8 cellular contexts compared by ENCODE assay signal in the genomic region with DNA sequence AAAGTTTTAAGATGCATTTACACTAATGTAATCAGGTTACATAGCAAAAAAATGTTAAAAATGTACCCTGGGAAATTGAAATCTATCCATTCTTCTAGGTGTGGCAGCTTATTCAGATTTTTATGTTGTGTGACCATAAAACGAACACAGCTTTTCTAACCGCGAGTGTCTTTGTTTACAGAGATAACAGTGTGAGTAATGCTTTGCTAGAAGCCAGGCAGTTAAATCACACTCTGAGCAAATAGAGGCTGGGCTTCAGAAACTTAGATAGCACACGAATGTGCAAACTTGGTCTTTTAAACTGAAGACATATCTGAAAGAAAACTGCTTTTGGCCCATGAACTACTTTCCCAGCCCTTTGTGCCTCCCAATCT.
DNase-seq lines count a peak whose midpoint lies in the region; ATAC-seq, FAIRE-seq and TF ChIP-seq lines count a peak whose summit lies in the region.

No MANE protein-coding gene starts in this region.

- CTCF ChIA-PET in HepG2 (lab: Yijun Ruan, JAX; ENCODE audit: low intra/inter-chr PET ratio, low total read pairs) = no interaction called here

- H3K4me1 ChIP-seq in HepG2 (ENCODE audit: insufficient read depth, low read length) (peaks cover 98% of the 10 kb centered on the region), upper lobe of left lung (peaks cover 85 to 97% (median 88%) of the 10 kb centered on the region in 4 donors)

- H3K9me3 ChIP-seq in HepG2 (ENCODE audit: low read length) (no peaks in the 10 kb centered on the region), upper lobe of left lung (no peaks in the 10 kb centered on the region)

- H2AFZ ChIP-seq in HepG2 (ENCODE audit: low read length) = no peak overlapping the region

- peak overlapping the region; percentile 67 for H3K9ac ChIP-seq in HepG2 (ENCODE audit: insufficient read depth, low read depth, low read length)

- in situ Hi-C loops in astrocyte of the spinal cord (cut with HindIII; ENCODE audit: low sequenced_read_pairs) (no loop called here), HepG2 (cut with HindIII; ENCODE audit: extremely low pct_ligation_motif_present, low pct_unique_long_range_greater_than_20kb) (no loop called here)

- TF ChIP-seq RAD21 in HepG2 (CRISPR knock-in tag; IDR thresholded peaks at IDR 0.05) = no peak

- H3K27me3 ChIP-seq in HepG2 (ENCODE audit: control insufficient read depth in 1 of 2, insufficient read depth in 2 of 2, low read length in 2 of 2) (no peaks in the 10 kb centered on the region), upper lobe of left lung (no peaks in the 10 kb centered on the region)

- H3K4me3 ChIP-seq in astrocyte of the spinal cord (ENCODE audit: low read depth, low read length) (no peak overlapping the region), HepG2 (replicated peaks in 1 of 3; ENCODE audit: insufficient read depth in 1 of 3, low read depth in 2 of 3, low read length in 3 of 3) (peak overlapping the region; percentile 1 to 64 (median 20); a peak in 3 of 6 replicates), upper lobe of left lung (no peak overlapping the region)

- H3K36me3 ChIP-seq in HepG2 (replicated peaks in 1 of 2; ENCODE audit: control insufficient read depth in 1 of 2, insufficient read depth in 2 of 2, low read length in 2 of 2) (peaks cover 11 to 35% of the 10 kb centered on the region in 2 experiments), upper lobe of left lung (peaks cover 0 to 3% (median 0%) of the 10 kb centered on the region in 4 donors)

- POLR2A ChIA-PET in HepG2 (lab: Yijun Ruan, JAX) = interaction anchor here (1.0 to 8.8 kb wide), 9 partner anchors 8 to 40 kb away, joined by 3 to 108 read pairs (median 4); no protein-coding TSS in a partner anchor

- no TSS peak for BruUV-seq in HepG2 (replicated peaks; lab: Mats Ljungman, UMichigan)

- DNase-seq in Daoy (ENCODE audit: low read depth) (peak; percentile 86), NAMALWA (ENCODE audit: low spot score) (peak; percentile 44), astrocyte of the spinal cord (ENCODE audit: low read depth, low spot score) (peak; percentile 94), HepG2 (ENCODE audit: low spot score) (peak; percentile 93), upper lobe of left lung (no peak)
- DNase-seq in activated CD4-positive, CD25-positive, alpha-beta regulatory T cell (lab: John Stamatoyannopoulos, UW) = no peak

- H4K20me1 ChIP-seq in HepG2 (ENCODE audit: insufficient read depth, low read length) = peaks cover 96% of the 10 kb centered on the region

- intact Hi-C loops in HepG2 (cut with micrococcal nuclease; ENCODE audit: unreplicated experiment) = loop anchor here (1.0 to 5.0 kb wide), 3 partner anchors 14 to 115 kb away; partner anchors contain the start of gene SPTBN1

- TF ChIP-seq EP300 in HepG2 (IDR thresholded peaks at IDR 0.05; ENCODE audit: low read depth in 2 of 2, low read length in 2 of 2) = peak; percentile 41 to 95; a peak in 3 of 4 replicates
- TF ChIP-seq EP300 in HepG2 (CRISPR knock-in tag; IDR thresholded peaks at IDR 0.05; ENCODE audit: borderline replicate concordance) = peak; percentile 76; the same call in 1 of the 2 replicates
- TF ChIP-seq EP300 in upper lobe of left lung (IDR thresholded peaks at IDR 0.05) = peak in 1 of 4 donors; percentile 6

- TF ChIP-seq CTCF in astrocyte of the spinal cord (IDR thresholded peaks at IDR 0.05; ENCODE audit: low read depth, low read length) = no peak
- no peak for TF ChIP-seq CTCF in HepG2 (CRISPR knock-in tag; IDR thresholded peaks at IDR 0.05)
- TF ChIP-seq CTCF in upper lobe of left lung (IDR thresholded peaks at IDR 0.05) = no peak

- peak overlapping the region; percentile 75 for H3K4me2 ChIP-seq in HepG2 (ENCODE audit: low read depth, low read length)

- FAIRE-seq in HepG2 (lab: Jason Lieb, UNC) = peak; percentile 70

- H3K27ac ChIP-seq in HepG2 (ENCODE audit: extremely low read length, insufficient read depth, low read length) (peak overlapping the region; percentile 76), upper lobe of left lung (peak overlapping the region; percentile 76 to 89 (median 81))

- ATAC-seq in HepG2 (peak; percentile 81), upper lobe of left lung (ENCODE audit: low FRiP score in 2 of 2) (peak; percentile 75 to 81), GM21576 (IDR thresholded peaks at IDR 0.05; ENCODE audit: unreplicated experiment) (no peak), GM21619 (IDR thresholded peaks at IDR 0.05; ENCODE audit: unreplicated experiment) (no peak)

- WGBS in HepG2 (ENCODE audit: low lambda C conversion rate) = 0% methylated on average over 4 of the region's 4 CpGs
- 5 to 6% methylated on average over 4 of the region's 4 CpGs for WGBS in upper lobe of left lung, 2 donors

- no peak for TF ChIP-seq POLR2A in HepG2 (IDR thresholded peaks at IDR 0.05; ENCODE audit: insufficient read depth in 1 of 2, low read depth in 2 of 2, low read length in 2 of 2)
- TF ChIP-seq POLR2A in upper lobe of left lung (IDR thresholded peaks at IDR 0.05) = peak in 1 of 4 donors; percentile 10

- H3K79me2 ChIP-seq in HepG2 (ENCODE audit: insufficient read depth, low read length) = peaks cover 100% of the 10 kb centered on the region

TF ChIP-seq in HepG2, 621 proteins besides CTCF, POLR2A, EP300 and RAD21 (continues in another document):
- peak; percentile 98 for TF ChIP-seq GATAD2A (CRISPR knock-in tag; IDR thresholded peaks at IDR 0.05)
- no peak for TF ChIP-seq HNRNPLL (IDR thresholded peaks at IDR 0.05; ENCODE audit: low read depth, low read length, poor library complexity, severe bottlenecking)
- TF ChIP-seq ATF7-NPFF (CRISPR knock-in tag; IDR thresholded peaks at IDR 0.05; ENCODE audit: low read depth) = no peak
- TF ChIP-seq MXD4 (CRISPR knock-in tag; IDR thresholded peaks at IDR 0.05) = 0 out of 2 replicates have a peak, but pooled peaks have one; percentile 27
- TF ChIP-seq MAZ (IDR thresholded peaks at IDR 0.05; ENCODE audit: borderline replicate concordance, low read depth, low read length) = no peak
- TF ChIP-seq MAZ (CRISPR knock-in tag; IDR thresholded peaks at IDR 0.05; ENCODE audit: low read depth) = no peak
- no peak for TF ChIP-seq ZNF547 (CRISPR knock-in tag; IDR thresholded peaks at IDR 0.05)
- 0 out of 2 replicates have a peak, but pooled peaks have one; percentile 70 for TF ChIP-seq ZSCAN20 (CRISPR knock-in tag; IDR thresholded peaks at IDR 0.05; ENCODE audit: borderline replicate concordance)
- TF ChIP-seq ZNF18 (CRISPR knock-in tag; IDR thresholded peaks at IDR 0.05; ENCODE audit: insufficient replicate concordance) = peak; percentile 97
- TF ChIP-seq AGO2 (optimal IDR thresholded peaks at IDR 0.05; ENCODE audit: low read depth, low read length) = no peak
- peak; percentile 77 for TF ChIP-seq IRF2 (CRISPR knock-in tag; IDR thresholded peaks at IDR 0.05)
- TF ChIP-seq FOXK2 (IDR thresholded peaks at IDR 0.05) = peak; percentile 39; the same call in 1 of the 2 replicates
- TF ChIP-seq TBX2 (CRISPR knock-in tag; IDR thresholded peaks at IDR 0.05; ENCODE audit: borderline replicate concordance) = peak; percentile 93
- no peak for TF ChIP-seq MTERF4 (CRISPR knock-in tag; IDR thresholded peaks at IDR 0.05)
- no peak for TF ChIP-seq RFX5 (IDR thresholded peaks at IDR 0.05; ENCODE audit: low read depth, low read length)
- TF ChIP-seq FOXJ3 (CRISPR knock-in tag; IDR thresholded peaks at IDR 0.05; ENCODE audit: borderline replicate concordance) = peak; percentile 85; the same call in 1 of the 2 replicates
- TF ChIP-seq SIX1 (CRISPR knock-in tag; IDR thresholded peaks at IDR 0.05; ENCODE audit: borderline replicate concordance) = peak; percentile 45; the same call in 1 of the 2 replicates
- TF ChIP-seq ZNF17 (CRISPR knock-in tag; IDR thresholded peaks at IDR 0.05) = 0 out of 2 replicates have a peak, but pooled peaks have one; percentile 20
- TF ChIP-seq ZNF746 (CRISPR knock-in tag; IDR thresholded peaks at IDR 0.05) = no peak
- TF ChIP-seq ZMAT3 (CRISPR knock-in tag; conservative IDR thresholded peaks at IDR 0.05) = 0 out of 2 replicates have a peak, but pooled peaks have one; percentile 11
- TF ChIP-seq REXO4 (CRISPR knock-in tag; IDR thresholded peaks at IDR 0.05; ENCODE audit: borderline replicate concordance) = no peak

Comparison
In these comparisons a context has a peak if more than half of its experiments do, and no peak if none do; other contexts are left out.
1. DNase-seq: peak in Daoy (single experiment), NAMALWA (single experiment), astrocyte of the spinal cord (single experiment) and HepG2 (single experiment); none in upper lobe of left lung (0 of 2) and activated CD4-positive, CD25-positive, alpha-beta regulatory T cell (0 of 4).
2. H3K4me3 ChIP-seq: peak in HepG2 (3 of 3); none in astrocyte of the spinal cord (single experiment) and upper lobe of left lung (0 of 4).
3. ATAC-seq: peak in HepG2 (single experiment) and upper lobe of left lung (2 of 2); none in GM21576 (single experiment) and GM21619 (single experiment).